Comparison of ENCODE assay signal across 11 cellular contexts in genomic region chr5:6659941-6660684, GRCh38. TPM values are rescaled to one million over a fixed set of nuclear protein-coding genes. Genes with fewer than 3 reads are reported as not detected.
DNase-seq lines count a peak whose midpoint lies in the region; ATAC-seq and FAIRE-seq lines count a peak whose summit lies in the region.
"Had no signal": no experiment of that assay in that cellular context is flagged by ENCODE, and none has a peak within 500 bp of the region (broad histone marks: within the 10 kb centered on the region; RNA-seq: fewer than 3 reads in every experiment).

No MANE protein-coding gene starts in this region.

- DNase-seq in Caki2 (ENCODE audit: low read depth) (peak; percentile 79), RCC 7860 (ENCODE audit: low spot score) (peak; percentile 59), DMS79 treated with DMSO at 0.1 percent for 48 hours (lab: John Stamatoyannopoulos, UW) (no peak), H4 (ENCODE audit: low spot score) (no peak), ureter (ENCODE audit: low spot score) (no peak)
- DNase-seq in activated CD8-positive, alpha-beta memory T cell treated with anti-CD3 and anti-CD28 coated beads for 24 hours: no peak
- DNase-seq: CD4-positive, alpha-beta T cell; heart right ventricle; psoas muscle had no signal

- in situ Hi-C loops in Caki2 (cut with HindIII; ENCODE audit: low pct_unique_long_range_greater_than_20kb, low sequenced_read_pairs): no loop called here

- ATAC-seq in GM19035 (IDR thresholded peaks at IDR 0.05; ENCODE audit: unreplicated experiment): peak; percentile 76
- ATAC-seq in HG02885 (IDR thresholded peaks at IDR 0.05; ENCODE audit: poor library complexity, unreplicated experiment): peak; percentile 86
- ATAC-seq: heart right ventricle, psoas muscle had no signal

- FAIRE-seq in RCC 7860 (lab: Jason Lieb, UNC): no peak

RNA-seq across cellular contexts. Expression of gene SRD5A1, which starts 26.9 kb away (rescaled TPM):
- 54.2 and 69.0 TPM in 2 replicates for total RNA-seq in Caki2 (2014; rRNA removed; shearing (Covaris generic); ENCODE audit: low replicate concordance)
- 23.2 and 34.9 TPM in 2 replicates for total RNA-seq in H4 (2014; rRNA removed; shearing (Covaris generic))
- total RNA-seq in ureter: 6.6 TPM

RNA-seq across cellular contexts. Expression of gene NSUN2, which starts 27.3 kb away (rescaled TPM):
- total RNA-seq in Caki2 (2014; rRNA removed; shearing (Covaris generic); ENCODE audit: low replicate concordance): 38.3 and 40.5 TPM in 2 replicates
- 53.5 and 63.2 TPM in 2 replicates for total RNA-seq in H4 (2014; rRNA removed; shearing (Covaris generic))
- 76.1 TPM for total RNA-seq in ureter

RNA-seq across cellular contexts. Expression of gene TENT4A, which starts 53.1 kb away (rescaled TPM):
- 2.8 and 6.2 TPM in 2 replicates for total RNA-seq in Caki2 (2014; rRNA removed; shearing (Covaris generic); ENCODE audit: low replicate concordance)
- total RNA-seq in H4 (2014; rRNA removed; shearing (Covaris generic)): 3.9 and 6.2 TPM in 2 replicates
- 28.9 TPM for total RNA-seq in ureter

Comparison
In these comparisons a context has a peak if more than half of its experiments do, and no peak if none do; other contexts are left out.
1. DNase-seq: peak in Caki2 (single experiment) and RCC 7860 (single experiment); none in DMS79 treated with DMSO at 0.1 percent for 48 hours (single experiment), H4 (single experiment), ureter (single experiment) and activated CD8-positive, alpha-beta memory T cell treated with anti-CD3 and anti-CD28 coated beads for 24 hours (single experiment).